25 cellular contexts compared by ENCODE assay signal in the genomic region with DNA sequence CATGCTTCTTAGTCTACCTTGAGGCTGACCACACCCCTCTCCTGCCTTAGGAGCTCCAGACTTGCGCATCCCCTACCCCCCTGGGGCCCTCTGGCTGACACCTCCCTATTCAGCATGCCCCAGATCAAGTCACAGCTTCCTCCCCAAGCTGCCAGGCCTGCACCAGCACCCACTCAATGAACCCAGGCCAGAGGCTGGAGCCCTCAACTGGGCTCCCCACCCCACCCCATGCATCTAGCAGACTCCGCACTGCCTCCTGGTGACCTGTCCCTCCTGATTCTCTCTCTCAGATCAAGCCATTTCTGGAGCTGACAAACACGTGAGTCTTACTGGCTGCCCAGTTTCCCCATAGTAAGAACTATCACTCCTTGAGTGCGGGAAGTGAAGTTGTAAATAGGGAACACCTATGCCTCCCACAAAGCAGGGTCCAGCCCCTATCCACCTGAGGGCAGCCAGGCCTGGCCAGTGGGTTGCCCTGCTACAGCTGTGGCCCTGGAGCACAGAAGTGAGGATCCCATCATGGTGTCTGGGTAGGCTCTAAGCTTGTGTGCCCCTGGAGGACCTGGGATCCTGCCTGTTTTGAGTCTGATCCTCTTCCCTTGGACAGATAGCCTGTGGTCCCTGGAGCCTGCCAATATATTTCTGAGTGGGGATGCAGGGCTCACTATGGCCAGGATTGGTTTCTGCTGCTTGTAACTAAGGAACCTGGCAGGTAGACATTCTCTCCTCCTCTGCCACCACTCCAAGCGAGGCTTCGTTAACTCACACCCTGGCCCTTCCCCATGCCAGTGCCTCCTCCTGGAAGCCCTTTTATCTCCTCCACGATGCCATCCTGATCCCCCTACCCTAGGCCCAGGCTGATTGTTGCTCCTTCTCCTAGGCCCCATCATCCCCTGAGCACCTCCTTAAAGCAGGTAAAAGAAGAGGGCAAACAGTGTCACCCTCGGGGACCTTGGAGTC.
A peak's percentile ranks its signal among the peaks of the same experiment; 100 is the strongest.
DNase-seq lines count a peak whose midpoint lies in the region; ATAC-seq and TF ChIP-seq lines count a peak whose summit lies in the region.
"Had no signal": no experiment of that assay in that cellular context is flagged by ENCODE, and none has a peak within 500 bp of the region (broad histone marks: within the 10 kb centered on the region; RNA-seq: fewer than 3 reads in every experiment).

No MANE protein-coding gene starts in this region.

- H3K9me3 Mint-ChIP-seq in type B pancreatic cell: no peaks in the 10 kb centered on the region
- H3K9me3 Mint-ChIP-seq: nephron progenitor cell had no signal

- no peaks in the 10 kb centered on the region for H3K4me1 ChIP-seq in Peyer's patch
- peaks cover 2% of the 10 kb centered on the region for H3K4me1 ChIP-seq in mesendoderm (ENCODE audit: control insufficient read depth, low read depth, low read length)
- H3K4me1 ChIP-seq: gastrocnemius medialis, upper lobe of left lung had no signal

- no peak overlapping the region for H4K5ac ChIP-seq in mesendoderm (ENCODE audit: low read length)

- no peak overlapping the region for H3K9ac ChIP-seq in mesendoderm (ENCODE audit: low read length)

- DNase-seq in cardiac septum (ENCODE audit: low spot score): peak; percentile 75
- no peak for DNase-seq in left cardiac atrium
- peak in 2 of 3 donors; percentile 28 to 37 for DNase-seq in Peyer's patch
- DNase-seq in mesendoderm: peak; percentile 32
- DNase-seq in type B pancreatic cell (ENCODE audit: extremely low spot score, unreplicated experiment): peak; percentile 58
- no peak for DNase-seq in middle frontal gyrus (ENCODE audit: extremely low spot score, low spot score)
- DNase-seq in SW480 (ENCODE audit: low spot score): no peak
- DNase-seq in germinal center (ENCODE audit: low spot score): no peak
- DNase-seq: anterior cingulate cortex; central memory CD4-positive, alpha-beta T cell; COR-L47; EL; gastrocnemius medialis; Kasumi-1; NCI-H1092; NCI-H1930; NCI-H345; nephron progenitor cell; RPMI8226; stimulated activated CD4-positive, alpha-beta T cell treated with anti-CD3 and anti-CD28 coated beads, Interleukin-4, amount 100 ng/mL, for 4 hours; stomach; T-helper 9 cell; upper lobe of left lung had no signal

- H3K4me3 Mint-ChIP-seq in type B pancreatic cell: no peak overlapping the region
- H3K4me3 Mint-ChIP-seq: nephron progenitor cell had no signal

- H3K4me2 ChIP-seq in mesendoderm (ENCODE audit: low read length): no peak overlapping the region

- H3K4me1 Mint-ChIP-seq in type B pancreatic cell (ENCODE audit: unreplicated experiment): peaks cover 47% of the 10 kb centered on the region

- intact Hi-C loops in cardiac septum (cut with DNase I) (no loop called here), left cardiac atrium (cut with DNase I) (no loop called here)

- H3K23ac ChIP-seq in mesendoderm (ENCODE audit: low read length): no peak overlapping the region

- WGBS in mesendoderm (ENCODE audit: extremely low coverage, insufficient coverage, low lambda C conversion rate): no CpG with 5 or more reads among the region's 8 CpGs

- no peak overlapping the region for H2BK15ac ChIP-seq in mesendoderm (replicated peaks; ENCODE audit: low read depth)

- peaks cover 3% of the 10 kb centered on the region for H3K27me3 Mint-ChIP-seq in type B pancreatic cell

- H3K79me2 ChIP-seq in mesendoderm (ENCODE audit: control insufficient read depth, insufficient read depth, low read length): no peaks in the 10 kb centered on the region

- H3K36me3 Mint-ChIP-seq in type B pancreatic cell: no peaks in the 10 kb centered on the region

- H2AK5ac ChIP-seq in mesendoderm (ENCODE audit: low read length): no peak overlapping the region

- TF ChIP-seq CTCF in Peyer's patch (IDR thresholded peaks at IDR 0.05) (no peak), type B pancreatic cell (conservative IDR thresholded peaks at IDR 0.05) (no peak)

- peak overlapping the region; percentile 29 for H3K27ac Mint-ChIP-seq in type B pancreatic cell

- no peaks in the 10 kb centered on the region for H3K79me1 ChIP-seq in mesendoderm (ENCODE audit: low read length)

- no peak overlapping the region for H2BK5ac ChIP-seq in mesendoderm (ENCODE audit: low read length)

- no peak overlapping the region for H3K56ac ChIP-seq in mesendoderm (ENCODE audit: low read length)

- H3K36me3 ChIP-seq in Peyer's patch: no peaks in the 10 kb centered on the region
- H3K36me3 ChIP-seq in mesendoderm (ENCODE audit: control insufficient read depth, insufficient read depth, low read length): no peaks in the 10 kb centered on the region
- H3K36me3 ChIP-seq: gastrocnemius medialis, stomach, upper lobe of left lung had no signal

- H3K27ac ChIP-seq in Peyer's patch (no peak overlapping the region), mesendoderm (ENCODE audit: low read depth, low read length) (no peak overlapping the region)
- H3K27ac ChIP-seq: gastrocnemius medialis, stomach, upper lobe of left lung had no signal

- no peak for ATAC-seq in left cardiac atrium
- ATAC-seq: activated CD4-positive, CD25-positive, alpha-beta regulatory T cell treated with anti-CD3 and anti-CD28 coated beads, Interleukin-2, amount 50 U/mL, for 24 hours; gastrocnemius medialis; SK-N-SH treated with all-trans-retinoic acid at 6 μM for 48 hours had no signal

- no peak overlapping the region for H3K18ac ChIP-seq in mesendoderm (ENCODE audit: low read length)

- H3K4ac ChIP-seq in mesendoderm (ENCODE audit: low read depth, low read length): no peak overlapping the region

- no peak overlapping the region for H2BK120ac ChIP-seq in mesendoderm (ENCODE audit: low read depth, low read length)

- H3K4me3 ChIP-seq in Peyer's patch: no peak overlapping the region
- no peak overlapping the region for H3K4me3 ChIP-seq in mesendoderm (ENCODE audit: low read length)
- H3K4me3 ChIP-seq: gastrocnemius medialis, stomach, upper lobe of left lung had no signal

- H4K8ac ChIP-seq in mesendoderm (ENCODE audit: low read depth, low read length): no peak overlapping the region

- no peaks in the 10 kb centered on the region for H3K9me3 ChIP-seq in Peyer's patch
- H3K9me3 ChIP-seq: gastrocnemius medialis, stomach, upper lobe of left lung had no signal

- no peak for TF ChIP-seq POLR2A in Peyer's patch (IDR thresholded peaks at IDR 0.05)

- H3K27me3 ChIP-seq in Peyer's patch (no peaks in the 10 kb centered on the region), mesendoderm (ENCODE audit: insufficient read depth, low read length, poor library complexity) (no peaks in the 10 kb centered on the region)
- H3K27me3 ChIP-seq: gastrocnemius medialis, stomach, upper lobe of left lung had no signal

Comparison
In these comparisons a context has a peak if more than half of its experiments do, and no peak if none do; other contexts are left out.
1. DNase-seq: peak in cardiac septum (single experiment), Peyer's patch (2 of 3), mesendoderm (single experiment) and type B pancreatic cell (single experiment); none in left cardiac atrium (single experiment), middle frontal gyrus (single experiment), SW480 (single experiment) and germinal center (single experiment).